ENCODE assay signal across 16 cellular contexts in the genomic region with DNA sequence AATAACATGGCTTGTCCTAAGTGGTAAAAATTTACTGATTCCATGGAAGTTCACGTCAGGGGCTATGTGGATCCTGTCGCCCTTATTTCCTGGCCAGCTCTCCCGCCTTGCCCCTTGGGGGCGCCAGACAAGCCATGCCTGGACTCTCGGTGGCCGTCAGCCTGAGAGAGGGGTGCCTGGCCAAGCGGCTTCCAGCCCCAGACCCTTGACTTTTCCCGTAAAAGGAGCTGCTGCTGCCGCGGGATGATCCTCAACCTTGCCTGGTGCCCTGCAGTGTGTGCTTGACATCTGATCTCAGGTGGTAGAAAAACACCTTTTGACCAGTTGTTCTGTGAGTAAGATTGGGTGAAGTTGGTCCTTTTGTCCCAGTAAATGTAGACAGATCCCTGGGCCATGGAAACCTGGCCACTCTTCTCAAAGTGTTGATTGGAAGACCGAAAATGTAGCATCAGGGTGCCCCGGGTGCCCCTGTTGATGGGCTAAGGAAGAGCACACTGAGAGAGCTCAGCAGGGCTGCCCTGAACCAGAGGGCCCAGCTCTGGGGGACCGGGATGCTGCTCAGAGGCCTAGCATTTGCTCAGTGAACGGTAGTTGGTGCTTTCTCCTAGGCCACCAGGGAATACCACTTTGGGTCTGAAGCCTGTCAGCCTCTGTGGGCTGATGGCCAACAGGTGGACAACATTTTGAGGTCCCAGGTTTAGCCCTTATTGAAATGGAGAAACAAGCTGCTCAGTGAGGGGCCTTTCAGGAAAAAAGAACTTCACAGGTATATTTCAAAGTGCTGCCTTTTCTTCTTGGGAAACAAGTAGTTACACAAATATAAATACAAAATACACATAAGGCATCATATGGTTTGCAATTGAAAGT.
DNase-seq lines count a peak whose midpoint lies in the region; ATAC-seq and TF ChIP-seq lines count a peak whose summit lies in the region.
"Had no signal": no experiment of that assay in that cellular context is flagged by ENCODE, and none has a peak within 500 bp of the region (broad histone marks: within the 10 kb centered on the region; RNA-seq: fewer than 3 reads in every experiment).

No MANE protein-coding gene starts in this region.

- no peaks in the 10 kb centered on the region for H3K9me2 ChIP-seq in hepatocyte (replicated peaks; ENCODE audit: insufficient read depth)

- H2AFZ ChIP-seq in hepatocyte, result no peak overlapping the region
- H2AFZ ChIP-seq: parathyroid adenoma had no signal

- H4K20me1 ChIP-seq in hepatocyte (ENCODE audit: insufficient read depth, poor library complexity, severe bottlenecking), result no peaks in the 10 kb centered on the region

- TF ChIP-seq POLR2A in NB4 (IDR thresholded peaks at IDR 0.05; ENCODE audit: extremely low read depth, insufficient read length), result no peak

- H3K79me2 ChIP-seq in hepatocyte, result no peaks in the 10 kb centered on the region
- H3K79me2 ChIP-seq: parathyroid adenoma had no signal

- no peak for ATAC-seq in omental fat pad (ENCODE audit: low FRiP score)
- ATAC-seq: activated naive CD8-positive, alpha-beta T cell treated with anti-CD3 and anti-CD28 coated beads, Interleukin-2, amount 50 U/mL, for 24 hours had no signal

- in situ Hi-C loops in GM13976 (cut with MboI; ENCODE audit: low sequenced_read_pairs, unreplicated experiment), result no loop called here

- peaks cover 3% of the 10 kb centered on the region for H3K4me1 ChIP-seq in hepatocyte (ENCODE audit: insufficient read depth)
- H3K4me1 ChIP-seq: esophagus squamous epithelium, parathyroid adenoma had no signal

- no peak overlapping the region for H3K4me3 Mint-ChIP-seq in progenitor cell of endocrine pancreas (ENCODE audit: low read depth)
- H3K4me3 Mint-ChIP-seq: activated naive CD8-positive, alpha-beta T cell treated with anti-CD3 and anti-CD28 coated beads, Interleukin-2, amount 50 U/mL, for 24 hours had no signal

- no peak overlapping the region for H3K4me2 ChIP-seq in hepatocyte

- 80% methylated on average over 14 of the region's 14 CpGs for WGBS in hepatocyte (ENCODE audit: low lambda C conversion rate, missing lambda C conversion rate)

- H3K36me3 Mint-ChIP-seq in progenitor cell of endocrine pancreas (ENCODE audit: insufficient read depth), result no peaks in the 10 kb centered on the region

- no peaks in the 10 kb centered on the region for H3K36me3 ChIP-seq in hepatocyte (replicated peaks; ENCODE audit: insufficient read depth, low read depth)
- H3K36me3 ChIP-seq: esophagus squamous epithelium had no signal

- peaks cover 44% of the 10 kb centered on the region for H3K4me1 Mint-ChIP-seq in progenitor cell of endocrine pancreas (ENCODE audit: low read depth)
- H3K4me1 Mint-ChIP-seq: activated naive CD8-positive, alpha-beta T cell treated with anti-CD3 and anti-CD28 coated beads, Interleukin-2, amount 50 U/mL, for 24 hours had no signal

- H3K4me3 ChIP-seq in NB4 (ENCODE audit: low read depth, low read length) (no peak overlapping the region), hepatocyte (no peak overlapping the region)
- H3K4me3 ChIP-seq: esophagus squamous epithelium had no signal

- DNase-seq in NCI-H748 (lab: John Stamatoyannopoulos, UW; ENCODE audit: unreplicated experiment) (peak; percentile 24), NCI-H748 treated with DMSO at 0.1 percent for 48 hours (lab: John Stamatoyannopoulos, UW) (no peak), NB4 (ENCODE audit: low read depth) (peak; percentile 23), hepatocyte (ENCODE audit: low spot score) (no peak), progenitor cell of endocrine pancreas (ENCODE audit: low spot score, unreplicated experiment) (peak; percentile 24), GM13976 (ENCODE audit: low spot score) (no peak), omental fat pad (ENCODE audit: low spot score) (no peak), COLO668 (lab: John Stamatoyannopoulos, UW; ENCODE audit: unreplicated experiment) (no peak)
- DNase-seq: ACHN; activated naive CD8-positive, alpha-beta T cell treated with anti-CD3 and anti-CD28 coated beads, Interleukin-2, amount 50 U/mL, for 24 hours; activated T-cell treated with anti-CD3 and anti-CD28 coated beads for 4 hours; esophagus squamous epithelium; NCI-H1092 treated with DMSO at 0.1 percent for 48 hours; NCI-H226; T-helper 1 cell had no signal

- no peaks in the 10 kb centered on the region for H3K27me3 Mint-ChIP-seq in progenitor cell of endocrine pancreas

- no peaks in the 10 kb centered on the region for H3K9me3 Mint-ChIP-seq in progenitor cell of endocrine pancreas (ENCODE audit: low read depth)
- H3K9me3 Mint-ChIP-seq: activated naive CD8-positive, alpha-beta T cell treated with anti-CD3 and anti-CD28 coated beads, Interleukin-2, amount 50 U/mL, for 24 hours had no signal

- no peak overlapping the region for H3K27ac ChIP-seq in hepatocyte
- H3K27ac ChIP-seq: esophagus squamous epithelium, parathyroid adenoma had no signal

- peak overlapping the region; percentile 86 for H3K27ac Mint-ChIP-seq in progenitor cell of endocrine pancreas
- H3K27ac Mint-ChIP-seq: activated naive CD8-positive, alpha-beta T cell treated with anti-CD3 and anti-CD28 coated beads, Interleukin-2, amount 50 U/mL, for 24 hours had no signal

- H3K9me3 ChIP-seq in hepatocyte (ENCODE audit: low read depth), result no peaks in the 10 kb centered on the region
- H3K9me3 ChIP-seq: esophagus squamous epithelium had no signal

- TF ChIP-seq CTCF in NB4 (IDR thresholded peaks at IDR 0.05; ENCODE audit: low read depth, low read length), result peak; percentile 46
- TF ChIP-seq CTCF in hepatocyte (IDR thresholded peaks at IDR 0.05; ENCODE audit: poor library complexity), result peak; percentile 20
- peak; percentile 62 for TF ChIP-seq CTCF in progenitor cell of endocrine pancreas (IDR thresholded peaks at IDR 0.05; ENCODE audit: unreplicated experiment)
- TF ChIP-seq CTCF in GM13976 (IDR thresholded peaks at IDR 0.05; ENCODE audit: borderline replicate concordance, control extremely low read depth, extremely low read depth, insufficient read depth, missing control alignments), result no peak
- TF ChIP-seq CTCF in omental fat pad (IDR thresholded peaks at IDR 0.05), result no peak

- no peaks in the 10 kb centered on the region for H3K27me3 ChIP-seq in hepatocyte
- H3K27me3 ChIP-seq: esophagus squamous epithelium had no signal

Comparison
In these comparisons a context has a peak if more than half of its experiments do, and no peak if none do; other contexts are left out.
1. DNase-seq: peak in NCI-H748 (single experiment), NB4 (single experiment) and progenitor cell of endocrine pancreas (single experiment); none in NCI-H748 treated with DMSO at 0.1 percent for 48 hours (single experiment), hepatocyte (single experiment), GM13976 (single experiment), omental fat pad (single experiment) and COLO668 (single experiment).
2. CTCF ChIP-seq: peak in NB4 (single experiment), hepatocyte (single experiment) and progenitor cell of endocrine pancreas (single experiment); none in GM13976 (single experiment) and omental fat pad (0 of 3).